In genomic region chr2:226362991-226363390, GRCh38 we compare ENCODE assay signal across 17 cellular contexts.
A peak's percentile ranks its signal among the peaks of the same experiment; 100 is the strongest.
DNase-seq lines count a peak whose midpoint lies in the region; ATAC-seq, FAIRE-seq and TF ChIP-seq lines count a peak whose summit lies in the region.
"Had no signal": no experiment of that assay in that cellular context is flagged by ENCODE, and none has a peak within 500 bp of the region (broad histone marks: within the 10 kb centered on the region; RNA-seq: fewer than 3 reads in every experiment).

No MANE protein-coding gene starts in this region.

- peak overlapping the region; percentile 16; the same call in 1 of the 2 replicates for H2AK5ac ChIP-seq in IMR-90 (ENCODE audit: low read depth, low read length)

- H3K14ac ChIP-seq in IMR-90 (replicated peaks; ENCODE audit: low read depth, low read length), result 0 out of 2 replicates have a peak overlapping the region, but pooled peaks have one; percentile 25

- H2BK15ac ChIP-seq in IMR-90 (ENCODE audit: low read depth, low read length), result peak overlapping the region; percentile 86

- peaks cover 4% of the 10 kb centered on the region; the same call in 1 of the 2 replicates for H3K9me1 ChIP-seq in IMR-90 (ENCODE audit: insufficient read depth, low read length)

- H3K27me3 ChIP-seq in IMR-90 (ENCODE audit: control insufficient read depth, insufficient read depth, low read length) (no peaks in the 10 kb centered on the region), bronchial epithelial cell (ENCODE audit: control insufficient read depth, insufficient read depth, low read length) (no peaks in the 10 kb centered on the region), hepatocyte (no peaks in the 10 kb centered on the region)
- H3K27me3 ChIP-seq: SJCRH30 had no signal

- peak overlapping the region; percentile 69 for H3K4ac ChIP-seq in IMR-90 (ENCODE audit: low read depth, low read length)

- H3K56ac ChIP-seq in IMR-90 (ENCODE audit: extremely low read depth, insufficient read depth, low read length), result no peak overlapping the region

- H4K5ac ChIP-seq in IMR-90 (ENCODE audit: low read depth, low read length), result no peak overlapping the region

- no peaks in the 10 kb centered on the region for H3K79me1 ChIP-seq in IMR-90 (ENCODE audit: low read depth in 1 of 2, low read length in 2 of 2)

- in situ Hi-C loops in IMR-90 (cut with MboI; ENCODE audit: low sequenced_read_pairs), result no loop called here

- no peaks in the 10 kb centered on the region for H4K20me1 ChIP-seq in IMR-90 (ENCODE audit: insufficient read depth, low read length)
- no peaks in the 10 kb centered on the region for H4K20me1 ChIP-seq in hepatocyte (ENCODE audit: insufficient read depth, poor library complexity, severe bottlenecking)

- peak; percentile 8 for DNase-seq in AG20443 (ENCODE audit: low spot score)
- peak; percentile 80 for DNase-seq in IMR-90
- DNase-seq in bronchial epithelial cell (ENCODE audit: low read depth), result peak; percentile 83
- DNase-seq in hepatocyte (ENCODE audit: low spot score), result peak; percentile 10
- no peak for DNase-seq in SIG-M5 (lab: John Stamatoyannopoulos, UW)
- no peak for DNase-seq in GM10266 (ENCODE audit: extremely low spot score)
- DNase-seq in RPMI8226, result no peak
- no peak for DNase-seq in activated CD4-positive, alpha-beta T cell treated with anti-CD3 and anti-CD28 coated beads, Interleukin-2, amount 50 U/mL, for 48 hours
- DNase-seq: activated naive CD8-positive, alpha-beta T cell treated with anti-CD3 and anti-CD28 coated beads for 36 hours; activated T-cell treated with anti-CD3 and anti-CD28 coated beads, Interleukin-2, amount 50 U/mL, for 24 hours; hypothalamus; NCI-H1092; NK-92 treated with Interleukin-12 subunit alpha and Interleukin-12 subunit beta, amount 100 ng/mL, for 24 hours; SJCRH30; stimulated activated CD4-positive, alpha-beta T cell treated with anti-CD3 and anti-CD28 coated beads, Interleukin-15, amount 100 ng/mL, for 24 hours; stimulated activated naive CD8-positive, alpha-beta T cell treated with anti-CD3 and anti-CD28 coated beads, Interleukin-15, amount 100 ng/mL, for 72 hours had no signal

- H2BK5ac ChIP-seq in IMR-90 (ENCODE audit: low read depth, low read length, poor library complexity, severe bottlenecking), result peak overlapping the region; percentile 0

- no peaks in the 10 kb centered on the region for H3K9me2 ChIP-seq in hepatocyte (replicated peaks; ENCODE audit: insufficient read depth)

- dilution Hi-C loops in IMR-90 (cut with HindIII; ENCODE audit: low sequenced_read_pairs, unreplicated experiment), result no loop called here

- H2AFZ ChIP-seq in IMR-90 (replicated peaks; ENCODE audit: low read length, poor library complexity) (no peak overlapping the region), hepatocyte (no peak overlapping the region)

- H3K36me3 ChIP-seq in IMR-90 (ENCODE audit: control insufficient read depth, insufficient read depth, low read length), result no peaks in the 10 kb centered on the region
- no peaks in the 10 kb centered on the region for H3K36me3 ChIP-seq in bronchial epithelial cell (ENCODE audit: control insufficient read depth, insufficient read depth, low read length)
- H3K36me3 ChIP-seq in hepatocyte (replicated peaks; ENCODE audit: insufficient read depth, low read depth), result no peaks in the 10 kb centered on the region
- H3K36me3 ChIP-seq: SJCRH30 had no signal

- TF ChIP-seq POLR2A in IMR-90 (IDR thresholded peaks at IDR 0.05; ENCODE audit: low read depth, low read length), result no peak

- BruUV-seq in IMR-90 (replicated peaks; lab: Mats Ljungman, UMichigan), result no TSS peak

- H3K18ac ChIP-seq in IMR-90 (ENCODE audit: low read depth, low read length), result peak overlapping the region; percentile 45; the same call in 1 of the 2 replicates

- H3K9me3 ChIP-seq in IMR-90 (ENCODE audit: control insufficient read depth, insufficient read depth, low read length) (no peaks in the 10 kb centered on the region), hepatocyte (ENCODE audit: low read depth) (no peaks in the 10 kb centered on the region)
- H3K9me3 ChIP-seq: SJCRH30 had no signal

- peak overlapping the region in 1 of 2 experiments; percentile 13; a peak in 1 of 4 replicates for H4K8ac ChIP-seq in IMR-90 (ENCODE audit: low read depth in 2 of 2, low read length in 2 of 2)

- H3K9ac ChIP-seq in IMR-90 (ENCODE audit: low read depth, low read length), result no peak overlapping the region

- peak overlapping the region; percentile 36 for H4K91ac ChIP-seq in IMR-90 (ENCODE audit: insufficient read depth, low read depth, low read length)

- TF ChIP-seq CTCF in IMR-90 (conservative IDR thresholded peaks at IDR 0.05; ENCODE audit: low read depth, low read length), result no peak
- TF ChIP-seq CTCF in bronchial epithelial cell (IDR thresholded peaks at IDR 0.05; ENCODE audit: insufficient read depth, low read length, severe bottlenecking), result no peak
- TF ChIP-seq CTCF in hepatocyte (IDR thresholded peaks at IDR 0.05; ENCODE audit: poor library complexity), result no peak
- TF ChIP-seq CTCF in GM10266 (IDR thresholded peaks at IDR 0.05; ENCODE audit: control insufficient read depth, insufficient read depth, low read depth, missing control alignments), result no peak

- H3K27ac ChIP-seq in IMR-90 (ENCODE audit: insufficient read depth, low read length), result no peak overlapping the region
- no peak overlapping the region for H3K27ac ChIP-seq in hepatocyte
- H3K27ac ChIP-seq: SJCRH30 had no signal

- H3K4me2 ChIP-seq in IMR-90 (ENCODE audit: low read depth, low read length) (peak overlapping the region; percentile 64; the same call in 1 of the 2 replicates), hepatocyte (no peak overlapping the region)

- FAIRE-seq in bronchial epithelial cell (lab: Jason Lieb, UNC), result no peak
- FAIRE-seq: endometrium had no signal

- H2BK20ac ChIP-seq in IMR-90 (ENCODE audit: low read depth, low read length), result peak overlapping the region; percentile 82

- H3K79me2 ChIP-seq in hepatocyte, result no peaks in the 10 kb centered on the region

- CTCF ChIA-PET in IMR-90 (lab: Yijun Ruan, JAX), result no interaction called here

- 35% methylated on average over 2 of the region's 2 CpGs; no CpG with 5 or more reads in 1 of the 2 experiments for WGBS in IMR-90 (ENCODE audit: extremely low coverage in 2 of 2, insufficient read length in 1 of 2), 2 experiments
- 57% methylated on average over 2 of the region's 2 CpGs for WGBS in hepatocyte (ENCODE audit: low lambda C conversion rate, missing lambda C conversion rate)

- POLR2A ChIA-PET in IMR-90 (lab: Charles Lee; ENCODE audit: unreplicated experiment), result no interaction called here

- intact Hi-C loops in IMR-90 (cut with micrococcal nuclease), result no loop called here

- peak overlapping the region; percentile 74 for H2BK120ac ChIP-seq in IMR-90 (ENCODE audit: low read depth, low read length)

- no peak overlapping the region; the same call in 1 of the 2 replicates for H3K23ac ChIP-seq in IMR-90 (ENCODE audit: low read depth, low read length)

- peaks cover 6% of the 10 kb centered on the region for H3K4me1 ChIP-seq in IMR-90 (ENCODE audit: control insufficient read depth, insufficient read depth, low read length)
- H3K4me1 ChIP-seq in hepatocyte (ENCODE audit: insufficient read depth), result no peaks in the 10 kb centered on the region

- peak; percentile 88 for ATAC-seq in IMR-90 (ENCODE audit: low read depth)
- ATAC-seq: stimulated activated naive CD8-positive, alpha-beta T cell treated with anti-CD3 and anti-CD28 coated beads, Interleukin-15, amount 100 ng/mL, for 72 hours had no signal

- no peak overlapping the region for H2AK9ac ChIP-seq in IMR-90 (replicated peaks; ENCODE audit: low read depth, low read length, poor library complexity)

- TF ChIP-seq RAD21 in IMR-90 (IDR thresholded peaks at IDR 0.05; ENCODE audit: low read length), result no peak

- no peak overlapping the region for H3K4me3 ChIP-seq in IMR-90 (ENCODE audit: insufficient read depth, low read depth, low read length)
- no peak overlapping the region for H3K4me3 ChIP-seq in bronchial epithelial cell (ENCODE audit: low read depth, low read length)
- H3K4me3 ChIP-seq in hepatocyte, result no peak overlapping the region
- H3K4me3 ChIP-seq: SJCRH30 had no signal

TF ChIP-seq in IMR-90, 13 proteins besides CTCF, POLR2A, EP300 and RAD21:
- TF ChIP-seq RFX5 (IDR thresholded peaks at IDR 0.05; ENCODE audit: low read depth, low read length) (no peak), FOS (IDR thresholded peaks at IDR 0.05; ENCODE audit: low read depth, low read length) (peak; percentile 65)

Comparison
In these comparisons a context has a peak if more than half of its experiments do, and no peak if none do; other contexts are left out.
1. DNase-seq: peak in AG20443 (single experiment), IMR-90 (single experiment), bronchial epithelial cell (single experiment) and hepatocyte (single experiment); none in SIG-M5 (single experiment), GM10266 (single experiment), RPMI8226 (single experiment) and activated CD4-positive, alpha-beta T cell treated with anti-CD3 and anti-CD28 coated beads, Interleukin-2, amount 50 U/mL, for 48 hours (0 of 2).